Comparison of ENCODE assay signal across 1 cellular context in genomic region chr17:60135160-60135950, GRCh38.
TF ChIP-seq lines count a peak whose summit lies in the region.

No MANE protein-coding gene starts in this region.

TF ChIP-seq in HepG2, 621 proteins besides CTCF, POLR2A, EP300 and RAD21 (continued from another document and continues in another):
- TF ChIP-seq ZNF720 (CRISPR knock-in tag; IDR thresholded peaks at IDR 0.05) = no peak
- TF ChIP-seq ZNF543 (CRISPR knock-in tag; IDR thresholded peaks at IDR 0.05) = peak; percentile 73; the same call in 1 of the 2 replicates
- TF ChIP-seq E2F5 (CRISPR knock-in tag; conservative IDR thresholded peaks at IDR 0.05) = peak; percentile 76
- TF ChIP-seq ZNF34 (CRISPR knock-in tag; IDR thresholded peaks at IDR 0.05; ENCODE audit: borderline replicate concordance) = no peak
- TF ChIP-seq HNF1B (CRISPR knock-in tag; IDR thresholded peaks at IDR 0.05) = peak; percentile 66; the same call in 1 of the 2 replicates
- no peak for TF ChIP-seq KLF11 (CRISPR knock-in tag; IDR thresholded peaks at IDR 0.05)
- peak; percentile 95 for TF ChIP-seq BORCS8-MEF2B (CRISPR knock-in tag; IDR thresholded peaks at IDR 0.05)
- 0 out of 2 replicates have a peak, but pooled peaks have one; percentile 41 for TF ChIP-seq ZNF446 (CRISPR knock-in tag; IDR thresholded peaks at IDR 0.05)
- TF ChIP-seq JUND (CRISPR knock-in tag; IDR thresholded peaks at IDR 0.05) = no peak
- peak; percentile 91; the same call in 1 of the 2 replicates for TF ChIP-seq ZFP37 (CRISPR knock-in tag; IDR thresholded peaks at IDR 0.05; ENCODE audit: borderline replicate concordance)
- TF ChIP-seq ZNF362 (CRISPR knock-in tag; IDR thresholded peaks at IDR 0.05; ENCODE audit: borderline replicate concordance) = peak; percentile 44; the same call in 1 of the 2 replicates
- TF ChIP-seq ZNF552 (CRISPR knock-in tag; IDR thresholded peaks at IDR 0.05; ENCODE audit: borderline replicate concordance) = peak; percentile 85; the same call in 1 of the 2 replicates
- peak; percentile 39; the same call in 1 of the 2 replicates for TF ChIP-seq WIZ (CRISPR knock-in tag; IDR thresholded peaks at IDR 0.05)
- TF ChIP-seq, protein P1, sequence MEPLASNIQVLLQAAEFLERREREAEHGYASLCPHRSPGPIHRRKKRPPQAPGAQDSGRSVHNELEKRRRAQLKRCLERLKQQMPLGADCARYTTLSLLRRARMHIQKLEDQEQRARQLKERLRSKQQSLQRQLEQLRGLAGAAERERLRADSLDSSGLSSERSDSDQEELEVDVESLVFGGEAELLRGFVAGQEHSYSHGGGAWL (CRISPR knock-in tag; IDR thresholded peaks at IDR 0.05) = peak; percentile 76; the same call in 1 of the 2 replicates
- no peak for TF ChIP-seq ZNF597 (CRISPR knock-in tag; IDR thresholded peaks at IDR 0.05)
- TF ChIP-seq SUZ12 (IDR thresholded peaks at IDR 0.05; ENCODE audit: low read depth, low read length) = no peak
- 0 out of 2 replicates have a peak, but pooled peaks have one; percentile 93 for TF ChIP-seq CERS6 (CRISPR knock-in tag; IDR thresholded peaks at IDR 0.05)
- no peak for TF ChIP-seq ZSCAN22 (CRISPR knock-in tag; IDR thresholded peaks at IDR 0.05)
- TF ChIP-seq AGO2 (optimal IDR thresholded peaks at IDR 0.05; ENCODE audit: low read depth, low read length) = no peak
- no peak for TF ChIP-seq JARID2 (CRISPR knock-in tag; IDR thresholded peaks at IDR 0.05; ENCODE audit: insufficient replicate concordance)
- no peak for TF ChIP-seq RBAK (CRISPR knock-in tag; IDR thresholded peaks at IDR 0.05)
- TF ChIP-seq YY1 (IDR thresholded peaks at IDR 0.05; ENCODE audit: insufficient read depth, insufficient replicate concordance, low read depth, low read length) = peak; percentile 81
- no peak for TF ChIP-seq TGIF2 (CRISPR knock-in tag; IDR thresholded peaks at IDR 0.05)
- TF ChIP-seq XBP1 (CRISPR knock-in tag; IDR thresholded peaks at IDR 0.05) = peak; percentile 87; the same call in 1 of the 2 replicates
- peak; percentile 85 for TF ChIP-seq KDM2A (CRISPR knock-in tag; IDR thresholded peaks at IDR 0.05; ENCODE audit: borderline replicate concordance, low read depth)
- TF ChIP-seq NKX3-1 (CRISPR knock-in tag; IDR thresholded peaks at IDR 0.05) = peak; percentile 99
- TF ChIP-seq IRX3 (CRISPR knock-in tag; IDR thresholded peaks at IDR 0.05; ENCODE audit: borderline replicate concordance, low read depth) = peak; percentile 83; the same call in 1 of the 2 replicates
- TF ChIP-seq, protein P2, sequence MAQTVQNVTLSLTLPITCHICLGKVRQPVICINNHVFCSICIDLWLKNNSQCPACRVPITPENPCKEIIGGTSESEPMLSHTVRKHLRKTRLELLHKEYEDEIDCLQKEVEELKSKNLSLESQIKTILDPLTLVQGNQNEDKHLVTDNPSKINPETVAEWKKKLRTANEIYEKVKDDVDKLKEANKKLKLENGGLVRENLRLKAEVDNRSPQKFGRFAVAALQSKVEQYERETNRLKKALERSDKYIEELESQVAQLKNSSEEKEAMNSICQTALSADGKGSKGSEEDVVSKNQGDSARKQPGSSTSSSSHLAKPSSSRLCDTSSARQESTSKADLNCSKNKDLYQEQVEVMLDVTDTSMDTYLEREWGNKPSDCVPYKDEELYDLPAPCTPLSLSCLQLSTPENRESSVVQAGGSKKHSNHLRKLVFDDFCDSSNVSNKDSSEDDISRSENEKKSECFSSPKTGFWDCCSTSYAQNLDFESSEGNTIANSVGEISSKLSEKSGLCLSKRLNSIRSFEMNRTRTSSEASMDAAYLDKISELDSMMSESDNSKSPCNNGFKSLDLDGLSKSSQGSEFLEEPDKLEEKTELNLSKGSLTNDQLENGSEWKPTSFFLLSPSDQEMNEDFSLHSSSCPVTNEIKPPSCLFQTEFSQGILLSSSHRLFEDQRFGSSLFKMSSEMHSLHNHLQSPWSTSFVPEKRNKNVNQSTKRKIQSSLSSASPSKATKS (CRISPR knock-in tag; IDR thresholded peaks at IDR 0.05) = no peak
- TF ChIP-seq, protein P3, sequence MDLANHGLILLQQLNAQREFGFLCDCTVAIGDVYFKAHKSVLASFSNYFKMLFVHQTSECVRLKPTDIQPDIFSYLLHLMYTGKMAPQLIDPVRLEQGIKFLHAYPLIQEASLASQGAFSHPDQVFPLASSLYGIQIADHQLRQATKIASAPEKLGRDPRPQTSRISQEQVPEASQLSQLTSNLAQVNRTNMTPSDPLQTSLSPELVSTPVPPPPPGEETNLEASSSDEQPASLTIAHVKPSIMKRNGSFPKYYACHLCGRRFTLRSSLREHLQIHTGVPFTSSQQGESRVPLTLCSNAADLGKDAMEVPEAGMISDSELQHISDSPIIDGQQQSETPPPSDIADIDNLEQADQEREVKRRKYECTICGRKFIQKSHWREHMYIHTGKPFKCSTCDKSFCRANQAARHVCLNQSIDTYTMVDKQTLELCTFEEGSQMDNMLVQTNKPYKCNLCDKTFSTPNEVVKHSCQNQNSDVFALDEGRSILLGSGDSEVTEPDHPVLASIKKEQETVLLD (CRISPR knock-in tag; IDR thresholded peaks at IDR 0.05; ENCODE audit: low read depth) = no peak; the same call in 1 of the 2 replicates
- TF ChIP-seq CHCHD3 (CRISPR knock-in tag; IDR thresholded peaks at IDR 0.05) = no peak
- TF ChIP-seq ZBTB8A (CRISPR knock-in tag; IDR thresholded peaks at IDR 0.05; ENCODE audit: borderline replicate concordance, low read depth) = no peak
- TF ChIP-seq, protein P4, sequence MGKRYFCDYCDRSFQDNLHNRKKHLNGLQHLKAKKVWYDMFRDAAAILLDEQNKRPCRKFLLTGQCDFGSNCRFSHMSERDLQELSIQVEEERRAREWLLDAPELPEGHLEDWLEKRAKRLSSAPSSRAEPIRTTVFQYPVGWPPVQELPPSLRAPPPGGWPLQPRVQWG (CRISPR knock-in tag; IDR thresholded peaks at IDR 0.05; ENCODE audit: borderline replicate concordance, low read depth) = no peak
- peak; percentile 96; the same call in 1 of the 2 replicates for TF ChIP-seq FOXO4 (CRISPR knock-in tag; conservative IDR thresholded peaks at IDR 0.05)
- peak; percentile 92 for TF ChIP-seq MAX (IDR thresholded peaks at IDR 0.05)
- TF ChIP-seq ZNF274 (CRISPR knock-in tag; IDR thresholded peaks at IDR 0.05) = peak; percentile 81; the same call in 1 of the 2 replicates
- no peak for TF ChIP-seq U2AF1 (optimal IDR thresholded peaks at IDR 0.05; ENCODE audit: low read depth, low read length)
- TF ChIP-seq, protein P5, sequence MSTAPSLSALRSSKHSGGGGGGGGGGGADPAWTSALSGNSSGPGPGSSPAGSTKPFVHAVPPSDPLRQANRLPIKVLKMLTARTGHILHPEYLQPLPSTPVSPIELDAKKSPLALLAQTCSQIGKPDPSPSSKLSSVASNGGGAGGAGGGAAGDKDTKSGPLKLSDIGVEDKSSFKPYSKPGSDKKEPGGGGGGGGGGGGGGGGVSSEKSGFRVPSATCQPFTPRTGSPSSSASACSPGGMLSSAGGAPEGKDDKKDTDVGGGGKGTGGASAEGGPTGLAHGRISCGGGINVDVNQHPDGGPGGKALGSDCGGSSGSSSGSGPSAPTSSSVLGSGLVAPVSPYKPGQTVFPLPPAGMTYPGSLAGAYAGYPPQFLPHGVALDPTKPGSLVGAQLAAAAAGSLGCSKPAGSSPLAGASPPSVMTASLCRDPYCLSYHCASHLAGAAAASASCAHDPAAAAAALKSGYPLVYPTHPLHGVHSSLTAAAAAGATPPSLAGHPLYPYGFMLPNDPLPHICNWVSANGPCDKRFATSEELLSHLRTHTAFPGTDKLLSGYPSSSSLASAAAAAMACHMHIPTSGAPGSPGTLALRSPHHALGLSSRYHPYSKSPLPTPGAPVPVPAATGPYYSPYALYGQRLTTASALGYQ (CRISPR knock-in tag; IDR thresholded peaks at IDR 0.05) = peak; percentile 71
- TF ChIP-seq ZNF569 (CRISPR knock-in tag; IDR thresholded peaks at IDR 0.05; ENCODE audit: borderline replicate concordance) = no peak
- peak; percentile 42 for TF ChIP-seq CREM (IDR thresholded peaks at IDR 0.05)
- TF ChIP-seq CREM (CRISPR knock-in tag; IDR thresholded peaks at IDR 0.05) = no peak
- peak; percentile 89 for TF ChIP-seq ZSCAN20 (CRISPR knock-in tag; IDR thresholded peaks at IDR 0.05; ENCODE audit: borderline replicate concordance)
- TF ChIP-seq IKZF1 (IDR thresholded peaks at IDR 0.05) = no peak
- TF ChIP-seq ZNF513 (CRISPR knock-in tag; conservative IDR thresholded peaks at IDR 0.05) = peak; percentile 99
- no peak for TF ChIP-seq ZNF282 (IDR thresholded peaks at IDR 0.05; ENCODE audit: partially characterized antibody)
- TF ChIP-seq SIN3A (IDR thresholded peaks at IDR 0.05; ENCODE audit: borderline replicate concordance, low read depth, low read length) = 0 out of 2 replicates have a peak, but pooled peaks have one; percentile 11
- no peak for TF ChIP-seq ZNF749 (CRISPR knock-in tag; IDR thresholded peaks at IDR 0.05; ENCODE audit: borderline replicate concordance)
- peak; percentile 79; the same call in 1 of the 2 replicates for TF ChIP-seq ZBTB38 (CRISPR knock-in tag; IDR thresholded peaks at IDR 0.05)
- TF ChIP-seq PITX1 (CRISPR knock-in tag; IDR thresholded peaks at IDR 0.05) = peak; percentile 66
- TF ChIP-seq SOX5 (CRISPR knock-in tag; IDR thresholded peaks at IDR 0.05; ENCODE audit: borderline replicate concordance) = peak; percentile 29; the same call in 1 of the 2 replicates
